Comparison of ENCODE assay signal across 8 cellular contexts in genomic region chr1:243254927-243255790, GRCh38. TPM values are rescaled to one million over a fixed set of nuclear protein-coding genes. Genes with fewer than 3 reads are reported as not detected.
DNase-seq lines count a peak whose midpoint lies in the region; ATAC-seq and TF ChIP-seq lines count a peak whose summit lies in the region.

TSS of gene CEP170 (minus strand) at chr1:243255281. CDS start at chr1:243225280, 30,001 bp downstream.

- DNase-seq in NCI-H69 (lab: John Stamatoyannopoulos, UW) = peak; percentile 100
- DNase-seq in activated CD4-positive, alpha-beta T cell treated with anti-CD3 and anti-CD28 coated beads, Interleukin-2, amount 50 U/mL, for 48 hours = peak; percentile 88 to 90
- DNase-seq in dorsolateral prefrontal cortex = peak; percentile 92 to 96 (median 94)
- DNase-seq in lower leg skin (ENCODE audit: low spot score in 2 of 2) = peak; percentile 91 to 98
- peak; percentile 80 to 84 for DNase-seq in stimulated activated CD4-positive, alpha-beta T cell treated with anti-CD3 and anti-CD28 coated beads, Interleukin-4, amount 100 ng/mL, for 48 hours (ENCODE audit: low read depth in 2 of 2)

- peaks cover 14 to 58% (median 27%) of the 10 kb centered on the region in 10 experiments for H3K4me1 ChIP-seq in BLaER1 treated with 17β-estradiol and CSF1 and Interleukin-3, amounts not matched to agents 10 nM and 100 nM

- peak within 1 kb of the TSS; percentile 91 to 99 (median 95) for H3K27ac ChIP-seq in BLaER1 treated with 17β-estradiol and CSF1 and Interleukin-3, amounts not matched to agents 10 nM and 100 nM
- peak within 1 kb of the TSS; percentile 83 to 100 (median 99) for H3K27ac ChIP-seq in dorsolateral prefrontal cortex

- peak within 1 kb of the TSS; percentile 87 to 98 (median 94) for H3K9ac ChIP-seq in BLaER1 treated with 17β-estradiol and CSF1 and Interleukin-3, amounts not matched to agents 10 nM and 100 nM

- H3K4me2 ChIP-seq in BLaER1 treated with 17β-estradiol and CSF1 and Interleukin-3, amounts not matched to agents 10 nM and 100 nM = peak within 1 kb of the TSS; percentile 81 to 99 (median 93)

- peak in 1 of 2 donors; percentile 27 for TF ChIP-seq POLR2A in lower leg skin (IDR thresholded peaks at IDR 0.05)

- peak in 11 of 56 donors; percentile 10 to 29 (median 19) for TF ChIP-seq CTCF in dorsolateral prefrontal cortex (IDR thresholded peaks at IDR 0.05 in 54 of 56, conservative IDR thresholded peaks at IDR 0.05 in 2 of 56; ENCODE audit: low read depth in 1 of 56, partially characterized antibody in 56 of 56)
- TF ChIP-seq CTCF in lower leg skin (IDR thresholded peaks at IDR 0.05) = no peak

- H3K4me3 ChIP-seq in BLaER1 treated with 17β-estradiol and CSF1 and Interleukin-3, amounts not matched to agents 10 nM and 100 nM = peak within 1 kb of the TSS; percentile 76 to 94 (median 83)
- peak within 1 kb of the TSS; percentile 49 to 97 (median 86) for H3K4me3 ChIP-seq in dorsolateral prefrontal cortex
- H3K4me3 ChIP-seq in lower leg skin (ENCODE audit: low read depth, poor library complexity, severe bottlenecking) = peak within 1 kb of the TSS; percentile 78

- intact Hi-C loops in dorsolateral prefrontal cortex (cut with DNase I) (loop anchor here (1.0 to 10.0 kb wide), 4 partner anchors 61 to 430 kb away; no protein-coding TSS in a partner anchor), lower leg skin (cut with DNase I; ENCODE audit: low total_unique reads) (no loop called here)

- peaks cover 0 to 33% (median 19%) of the 10 kb centered on the region in 11 experiments; a peak in 16 of 22 replicates for H4K20me1 ChIP-seq in BLaER1 treated with 17β-estradiol and CSF1 and Interleukin-3, amounts not matched to agents 10 nM and 100 nM

- 0% methylated on average over 49 to 62 of the region's 74 CpGs for WGBS in lower leg skin, 2 donors

- no peaks in the 10 kb centered on the region for H3K27me3 ChIP-seq in BLaER1 treated with 17β-estradiol and CSF1 and Interleukin-3, amounts not matched to agents 10 nM and 100 nM
- H3K27me3 ChIP-seq in dorsolateral prefrontal cortex = no peaks in the 10 kb centered on the region

- ATAC-seq in GM19328 (IDR thresholded peaks at IDR 0.05; ENCODE audit: unreplicated experiment) (peak; percentile 47), HG03520 (IDR thresholded peaks at IDR 0.05; ENCODE audit: unreplicated experiment) (peak; percentile 48)

- H3K9me3 ChIP-seq in BLaER1 treated with 17β-estradiol and CSF1 and Interleukin-3, amounts not matched to agents 10 nM and 100 nM (replicated peaks in 1 of 11) = peaks cover 0 to 22% (median 19%) of the 10 kb centered on the region in 11 experiments; a peak in 15 of 22 replicates

- peaks cover 0 to 24% (median 19%) of the 10 kb centered on the region in 11 experiments; a peak in 18 of 22 replicates for H3K36me3 ChIP-seq in BLaER1 treated with 17β-estradiol and CSF1 and Interleukin-3, amounts not matched to agents 10 nM and 100 nM

RNA-seq across cellular contexts. Expression of gene CEP170, which starts in this region (rescaled TPM):
- total RNA-seq in dorsolateral prefrontal cortex (100 to 1,000 TPM; 123 to 223 (median 176) TPM), lower leg skin (10 to 100 TPM; 18.6 to 27.8 (median 22.8) TPM)

Comparison
In these comparisons a context has a peak if more than half of its experiments do, and no peak if none do; other contexts are left out.
1. Peak in every context shown above with its lines: DNase-seq, ATAC-seq, H3K4me3 ChIP-seq and H3K27ac ChIP-seq.
2. RNA of gene CEP170 (total RNA-seq): 123 to 223 TPM in dorsolateral prefrontal cortex; 18.6 to 27.8 TPM in lower leg skin; every median in the first group is over 4 times any median in the second.